8 cellular contexts compared by ENCODE assay signal in the genomic region with DNA sequence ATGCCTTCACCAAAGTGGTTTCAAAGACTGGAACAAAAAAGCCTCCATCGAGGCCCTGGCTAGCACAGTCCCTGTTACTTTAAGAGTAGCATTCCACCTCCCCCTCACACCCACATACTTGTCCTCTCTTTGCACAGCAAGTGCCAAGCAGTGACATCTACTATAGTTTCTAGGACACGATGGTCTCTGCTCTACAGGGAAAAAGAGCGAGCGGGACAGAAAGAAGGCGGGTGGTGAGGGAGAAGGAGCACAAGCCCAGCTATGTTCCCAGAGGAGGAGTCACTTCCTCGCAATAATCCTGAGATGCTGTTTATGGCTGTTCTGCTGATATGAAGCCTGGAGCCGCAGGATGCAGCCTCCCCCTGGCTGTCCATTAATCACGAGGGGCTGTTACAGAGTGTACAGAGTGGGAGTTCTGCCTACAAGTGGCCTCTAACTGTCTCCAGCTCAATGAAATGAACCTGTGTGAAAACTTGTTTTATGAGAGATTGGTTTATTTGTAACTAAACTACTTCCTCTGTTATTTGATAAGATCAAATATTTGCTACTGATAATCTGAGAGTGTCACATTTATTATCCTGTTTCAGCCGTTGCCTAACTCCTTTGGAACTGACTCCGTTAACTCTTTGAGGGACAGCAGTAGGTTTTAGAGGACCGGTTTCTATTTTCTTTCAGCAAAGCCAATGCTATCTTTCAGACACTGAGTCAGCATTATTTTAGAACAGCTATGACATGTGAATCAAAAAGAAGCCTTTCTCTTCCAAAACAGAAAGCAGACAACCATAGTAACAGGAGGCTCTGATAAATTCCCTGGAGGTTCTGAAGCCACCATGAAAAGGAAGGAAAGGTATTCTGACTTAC.
A peak's percentile ranks its signal among the peaks of the same experiment; 100 is the strongest.
DNase-seq lines count a peak whose midpoint lies in the region; TF ChIP-seq lines count a peak whose summit lies in the region.

No MANE protein-coding gene starts in this region.

- H3K27ac ChIP-seq in mesodermal cell (ENCODE audit: low read depth, low read length, severe bottlenecking) (peak overlapping the region; percentile 88), vagina (peak overlapping the region; percentile 58)

- no peaks in the 10 kb centered on the region for H3K36me3 ChIP-seq in endocrine pancreas (ENCODE audit: control insufficient read depth, insufficient read depth, low read length)
- no peaks in the 10 kb centered on the region for H3K36me3 ChIP-seq in mesodermal cell (ENCODE audit: control insufficient read depth, insufficient read depth, low read length)
- no peaks in the 10 kb centered on the region for H3K36me3 ChIP-seq in vagina

- H3K27me3 ChIP-seq in endocrine pancreas (ENCODE audit: control insufficient read depth, insufficient read depth, low read length) (no peaks in the 10 kb centered on the region), vagina (no peaks in the 10 kb centered on the region)

- peaks cover 5% of the 10 kb centered on the region for H3K4me1 ChIP-seq in endocrine pancreas (ENCODE audit: control insufficient read depth, insufficient read depth, low read length)
- H3K4me1 ChIP-seq in mesodermal cell (ENCODE audit: control insufficient read depth, insufficient read depth, low read length, poor library complexity, severe bottlenecking): peaks cover 41% of the 10 kb centered on the region
- peaks cover 28% of the 10 kb centered on the region for H3K4me1 ChIP-seq in vagina

- H3K4me1 Mint-ChIP-seq in activated CD4-positive, alpha-beta memory T cell treated with anti-CD3 and anti-CD28 coated beads, Interleukin-2, amount 10 ng/mL, durations not matched to agents 7 days and 5 days: no peaks in the 10 kb centered on the region

- TF ChIP-seq POLR2A in vagina (IDR thresholded peaks at IDR 0.05): no peak

- H3K9me3 ChIP-seq in endocrine pancreas (ENCODE audit: control insufficient read depth, low read length) (no peaks in the 10 kb centered on the region), mesodermal cell (ENCODE audit: control insufficient read depth, low read length) (no peaks in the 10 kb centered on the region), vagina (no peaks in the 10 kb centered on the region)

- no peak overlapping the region for H3K4me3 Mint-ChIP-seq in activated CD4-positive, alpha-beta memory T cell treated with anti-CD3 and anti-CD28 coated beads, Interleukin-2, amount 10 ng/mL, durations not matched to agents 7 days and 5 days

- no peaks in the 10 kb centered on the region for H3K9me3 Mint-ChIP-seq in activated CD4-positive, alpha-beta memory T cell treated with anti-CD3 and anti-CD28 coated beads, Interleukin-2, amount 10 ng/mL, durations not matched to agents 7 days and 5 days

- no peaks in the 10 kb centered on the region for H3K27me3 Mint-ChIP-seq in activated CD4-positive, alpha-beta memory T cell treated with anti-CD3 and anti-CD28 coated beads, Interleukin-2, amount 10 ng/mL, durations not matched to agents 7 days and 5 days

- intact Hi-C loops in vagina (cut with DNase I): no loop called here

- CTCF ChIA-PET in activated CD4-positive, alpha-beta memory T cell treated with anti-CD3 and anti-CD28 coated beads, Interleukin-2, amount 10 ng/mL, durations not matched to agents 7 days and 5 days (lab: Charles Lee): no interaction called here
- CTCF ChIA-PET in GM10248 (lab: Yijun Ruan, JAX): interaction anchor here (1.0 to 1.9 kb wide), 4 partner anchors 11 to 22 kb away, joined by 3 to 5 read pairs (median 3); no protein-coding TSS in a partner anchor

- POLR2A ChIA-PET in activated CD4-positive, alpha-beta memory T cell treated with anti-CD3 and anti-CD28 coated beads, Interleukin-2, amount 10 ng/mL, durations not matched to agents 7 days and 5 days (lab: Charles Lee): no interaction called here
- POLR2A ChIA-PET in GM10248 (lab: Yijun Ruan, JAX): no interaction called here

- no peaks in the 10 kb centered on the region for H3K36me3 Mint-ChIP-seq in activated CD4-positive, alpha-beta memory T cell treated with anti-CD3 and anti-CD28 coated beads, Interleukin-2, amount 10 ng/mL, durations not matched to agents 7 days and 5 days (ENCODE audit: low read depth)

- 7 to 12% methylated on average over 6 to 8 of the region's 11 CpGs for WGBS in mesodermal cell (ENCODE audit: insufficient coverage in 2 of 2), 2 experiments

- TF ChIP-seq CTCF in AG09309 (IDR thresholded peaks at IDR 0.05; ENCODE audit: control insufficient read depth, insufficient read depth, low read depth, low read length, missing control alignments): no peak
- TF ChIP-seq CTCF in vagina (IDR thresholded peaks at IDR 0.05): no peak
- no peak for TF ChIP-seq CTCF in GM10248 (IDR thresholded peaks at IDR 0.05; ENCODE audit: control extremely low read depth, extremely low read depth, low read depth, missing control alignments)

- no peak for DNase-seq in AG09309 (ENCODE audit: low read depth)
- peak; percentile 53 for DNase-seq in NCI-H748 (lab: John Stamatoyannopoulos, UW; ENCODE audit: unreplicated experiment)
- DNase-seq in vagina (ENCODE audit: extremely low spot score in 2 of 2): no peak
- no peak for DNase-seq in activated CD4-positive, alpha-beta memory T cell treated with anti-CD3 and anti-CD28 coated beads, Interleukin-2, amount 10 ng/mL, durations not matched to agents 7 days and 5 days
- DNase-seq in GM10248 (ENCODE audit: extremely low spot score): no peak
- DNase-seq in HPDE6-E6E7 (ENCODE audit: extremely low spot score): no peak

- no peak overlapping the region for H3K9ac ChIP-seq in endocrine pancreas (ENCODE audit: control insufficient read depth, insufficient read depth, low read length)

- no peak overlapping the region for H3K27ac Mint-ChIP-seq in activated CD4-positive, alpha-beta memory T cell treated with anti-CD3 and anti-CD28 coated beads, Interleukin-2, amount 10 ng/mL, durations not matched to agents 7 days and 5 days

- peak overlapping the region; percentile 23 for H3K4me3 ChIP-seq in AG09309 (ENCODE audit: control insufficient read depth, low read depth, low read length)
- peak overlapping the region; percentile 64 for H3K4me3 ChIP-seq in endocrine pancreas (ENCODE audit: control insufficient read depth, insufficient read depth, low read length)
- peak overlapping the region; percentile 12 for H3K4me3 ChIP-seq in mesodermal cell (ENCODE audit: extremely low read depth, insufficient read depth, low read length, poor library complexity, severe bottlenecking)
- peak overlapping the region; percentile 15 to 39 for H3K4me3 ChIP-seq in vagina

Comparison
In these comparisons a context has a peak if more than half of its experiments do, and no peak if none do; other contexts are left out.
1. H3K4me3 ChIP-seq: peak in every context shown above with its lines; median percentile 64 in endocrine pancreas; 27 in vagina; 23 in AG09309; 12 in mesodermal cell.